ENCODE assay signal across 10 cellular contexts in the genomic region with DNA sequence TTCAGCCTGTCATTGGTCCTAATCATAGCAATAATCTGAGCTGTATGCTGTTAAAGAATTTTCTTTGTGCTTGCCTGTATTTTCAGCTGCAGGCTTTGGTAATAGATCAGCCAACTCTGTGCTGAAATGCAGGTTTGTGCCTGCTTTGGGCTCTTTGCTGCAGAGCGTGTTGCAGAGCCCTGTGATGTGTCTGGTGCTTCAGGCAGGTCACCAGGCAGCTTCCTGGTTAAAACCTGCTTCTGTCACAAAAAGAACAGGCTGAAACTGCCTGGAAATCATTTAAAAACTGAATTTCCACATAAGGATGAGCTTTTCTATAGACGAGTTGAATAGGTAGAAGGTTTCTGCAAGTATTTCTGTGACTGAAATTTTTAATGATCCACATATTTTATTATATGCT. TPM values are rescaled to one million over a fixed set of nuclear protein-coding genes. Genes with fewer than 3 reads are reported as not detected.
DNase-seq lines count a peak whose midpoint lies in the region; ATAC-seq, FAIRE-seq and TF ChIP-seq lines count a peak whose summit lies in the region.
"Had no signal": no experiment of that assay in that cellular context is flagged by ENCODE, and none has a peak within 500 bp of the region (broad histone marks: within the 10 kb centered on the region; RNA-seq: fewer than 3 reads in every experiment).

No MANE protein-coding gene starts in this region.

- peaks cover 77% of the 10 kb centered on the region for H3K79me2 ChIP-seq in keratinocyte (ENCODE audit: control insufficient read depth, insufficient read depth, low read length)

- H2AFZ ChIP-seq in keratinocyte (ENCODE audit: control insufficient read depth, low read length) = no peak overlapping the region

- dilution Hi-C loops in keratinocyte (cut with MboI; ENCODE audit: extremely low pct_ligation_motif_present, low sequenced_read_pairs) = no loop called here

- H3K27me3 ChIP-seq in cardiac muscle cell = no peaks in the 10 kb centered on the region
- no peaks in the 10 kb centered on the region for H3K27me3 ChIP-seq in keratinocyte (ENCODE audit: control insufficient read depth, extremely low read depth, insufficient read depth, low read length)

- no peaks in the 10 kb centered on the region for H4K20me1 ChIP-seq in keratinocyte (ENCODE audit: control insufficient read depth, extremely low read depth, insufficient read depth, low read length)

- H3K27ac ChIP-seq in cardiac muscle cell (peak overlapping the region; percentile 25), keratinocyte (ENCODE audit: control insufficient read depth, insufficient read depth, low read length) (peak overlapping the region; percentile 94)

- FAIRE-seq in keratinocyte (lab: Jason Lieb, UNC) = peak; percentile 59
- FAIRE-seq: endometrium had no signal

- no peak for DNase-seq in cardiac muscle cell (ENCODE audit: low read depth in 1 of 2, low spot score in 1 of 2)
- DNase-seq in Right ventricle myocardium inferior (ENCODE audit: missing footprints) = no peak
- peak; percentile 24 for DNase-seq in activated naive CD4-positive, alpha-beta T cell treated with anti-CD3 and anti-CD28 coated beads, Interleukin-2, amount 50 U/mL, for 16 hours
- DNase-seq in keratinocyte (ENCODE audit: low read depth, low spot score) = no peak
- DNase-seq in superior temporal gyrus (ENCODE audit: extremely low spot score) = peak; percentile 65
- no peak for DNase-seq in GF-D8 (lab: John Stamatoyannopoulos, UW)
- no peak for DNase-seq in NCI-H524 treated with DMSO at 0.1 percent for 48 hours (lab: John Stamatoyannopoulos, UW)
- DNase-seq: NCI-H1417 had no signal

- no peak for TF ChIP-seq CTCF in cardiac muscle cell (IDR thresholded peaks at IDR 0.05; ENCODE audit: low read depth, low read length)
- TF ChIP-seq CTCF in keratinocyte (optimal IDR thresholded peaks at IDR 0.05 in 1 of 3, IDR thresholded peaks at IDR 0.05 in 1 of 3, conservative IDR thresholded peaks at IDR 0.05 in 1 of 3; ENCODE audit: extremely low read depth in 1 of 3, insufficient read depth in 2 of 3, low read length in 3 of 3) = no peak

- H3K4me3 ChIP-seq in cardiac muscle cell (no peak overlapping the region), keratinocyte (ENCODE audit: control insufficient read depth in 2 of 3, extremely low read depth in 1 of 3, insufficient read depth in 2 of 3, low read depth in 1 of 3, low read length in 3 of 3) (peak overlapping the region; percentile 18 to 75 (median 74))

- peak overlapping the region; percentile 97 for H3K4me2 ChIP-seq in keratinocyte (ENCODE audit: control insufficient read depth, extremely low read depth, insufficient read depth, low read depth, low read length)

- H3K9me1 ChIP-seq in keratinocyte (ENCODE audit: control insufficient read depth, extremely low read depth, insufficient read depth, low read length) = no peaks in the 10 kb centered on the region

- intact Hi-C loops in Right ventricle myocardium inferior (cut with DNase I) = loop anchor here (5.0 kb wide), 1 partner anchor 219 kb away; no protein-coding TSS in a partner anchor

- H3K9me3 ChIP-seq in cardiac muscle cell (ENCODE audit: low read depth) = no peaks in the 10 kb centered on the region
- no peaks in the 10 kb centered on the region for H3K9me3 ChIP-seq in keratinocyte (ENCODE audit: control insufficient read depth, low read depth, low read length)

- H3K9ac ChIP-seq in keratinocyte (ENCODE audit: control insufficient read depth, extremely low read depth, insufficient read depth, low read length) = peak overlapping the region; percentile 98

- ATAC-seq in Right ventricle myocardium inferior (no peak), HG02588 (IDR thresholded peaks at IDR 0.05; ENCODE audit: unreplicated experiment) (no peak)

- H3K36me3 ChIP-seq in cardiac muscle cell (no peaks in the 10 kb centered on the region), keratinocyte (ENCODE audit: control insufficient read depth in 2 of 2, extremely low read depth in 1 of 2, insufficient read depth in 2 of 2, low read length in 2 of 2) (peaks cover 0 to 2% of the 10 kb centered on the region in 2 experiments)

- H3K4me1 ChIP-seq in cardiac muscle cell (ENCODE audit: low read depth) (peaks cover 32% of the 10 kb centered on the region), keratinocyte (ENCODE audit: control insufficient read depth, extremely low read depth, insufficient read depth, low read length) (peaks cover 40% of the 10 kb centered on the region)

RNA-seq across cellular contexts. Expression of a gene that starts 3.1 kb away (rescaled TPM):
- total RNA-seq in cardiac muscle cell (39.3 and 55.1 TPM in 2 replicates), Right ventricle myocardium inferior (9.4 TPM)
- polyA plus RNA-seq in cardiac muscle cell (15.5 and 17.7 TPM in 2 replicates), keratinocyte (29.7 to 30.2 TPM (median 30.2 TPM) in 3 replicates)
- polyA plus RNA-seq in keratinocyte (2011; ENCODE audit: low read depth) = 9.5 TPM
- 17.2 and 28.4 TPM in 2 replicates for polyA plus RNA-seq in keratinocyte (2011; cell fraction: cytosol; rRNA removed)
- 43.5 and 49.3 TPM in 2 replicates for polyA plus RNA-seq in keratinocyte (2011; cell fraction: nucleus; rRNA removed)
- polyA plus RNA-seq in keratinocyte (2012; ENCODE audit: low replicate concordance) = 18.2 and 20.6 TPM in 2 replicates
- polyA minus RNA-seq in keratinocyte = 79.5 to 84.6 TPM (median 80.3 TPM) in 3 replicates
- 38.6 TPM for polyA minus RNA-seq in keratinocyte (2011; cell fraction: cytosol; rRNA and poly(A)+ RNA removed)
- polyA minus RNA-seq in keratinocyte (2011; cell fraction: nucleus; rRNA and poly(A)+ RNA removed) = 71.1 and 114 TPM in 2 replicates

Comparison
In these comparisons a context has a peak if more than half of its experiments do, and no peak if none do; other contexts are left out.
1. DNase-seq: peak in activated naive CD4-positive, alpha-beta T cell treated with anti-CD3 and anti-CD28 coated beads, Interleukin-2, amount 50 U/mL, for 16 hours (single experiment) and superior temporal gyrus (single experiment); none in cardiac muscle cell (0 of 2), Right ventricle myocardium inferior (single experiment), keratinocyte (single experiment), GF-D8 (single experiment) and NCI-H524 treated with DMSO at 0.1 percent for 48 hours (single experiment).